In genomic region chr6:42175860-42176259, GRCh38 we compare ENCODE assay signal across 2 cellular contexts.
TF ChIP-seq lines count a peak whose summit lies in the region.

No MANE protein-coding gene starts in this region.

TF ChIP-seq in IMR-90, 13 proteins besides CTCF, POLR2A, EP300 and RAD21:
- no peak for TF ChIP-seq SMC3 (IDR thresholded peaks at IDR 0.05; ENCODE audit: low read depth, low read length)
- no peak for TF ChIP-seq ELK1 (IDR thresholded peaks at IDR 0.05; ENCODE audit: borderline replicate concordance, low read depth, low read length)
- no peak for TF ChIP-seq NFE2L2 (IDR thresholded peaks at IDR 0.05; ENCODE audit: low read depth, low read length)
- TF ChIP-seq CHD1 (IDR thresholded peaks at IDR 0.05; ENCODE audit: low read depth, low read length) = no peak
- no peak for TF ChIP-seq RCOR1 (IDR thresholded peaks at IDR 0.05; ENCODE audit: insufficient replicate concordance, low read length)
- TF ChIP-seq CEBPB (IDR thresholded peaks at IDR 0.05; ENCODE audit: low read depth, low read length) = no peak
- no peak for TF ChIP-seq USF2 (IDR thresholded peaks at IDR 0.05; ENCODE audit: low read depth, low read length)
- no peak for TF ChIP-seq RFX5 (IDR thresholded peaks at IDR 0.05; ENCODE audit: low read depth, low read length)
- no peak for TF ChIP-seq MXI1 (IDR thresholded peaks at IDR 0.05; ENCODE audit: borderline replicate concordance, low read depth, low read length)
- TF ChIP-seq MAZ (IDR thresholded peaks at IDR 0.05; ENCODE audit: borderline replicate concordance, low read depth, low read length) = no peak
- no peak for TF ChIP-seq MAFK (IDR thresholded peaks at IDR 0.05; ENCODE audit: low read depth, low read length)
TF ChIP-seq in IMR-90: peak in this region for 0.

TF ChIP-seq in GM12878, 131 proteins besides CTCF, POLR2A, EP300 and RAD21:
- no peak for TF ChIP-seq BACH1 (IDR thresholded peaks at IDR 0.05; ENCODE audit: borderline replicate concordance)
- TF ChIP-seq WRNIP1 (IDR thresholded peaks at IDR 0.05; ENCODE audit: borderline replicate concordance, low read depth, low read length) = no peak
- TF ChIP-seq, protein P1, sequence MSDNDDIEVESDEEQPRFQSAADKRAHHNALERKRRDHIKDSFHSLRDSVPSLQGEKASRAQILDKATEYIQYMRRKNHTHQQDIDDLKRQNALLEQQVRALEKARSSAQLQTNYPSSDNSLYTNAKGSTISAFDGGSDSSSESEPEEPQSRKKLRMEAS (IDR thresholded peaks at IDR 0.05; ENCODE audit: low read depth, low read length) = no peak
- TF ChIP-seq FOXM1 (IDR thresholded peaks at IDR 0.05; ENCODE audit: low read depth, low read length) = no peak
- TF ChIP-seq HDAC2 (IDR thresholded peaks at IDR 0.05) = no peak
